In the genomic region with DNA sequence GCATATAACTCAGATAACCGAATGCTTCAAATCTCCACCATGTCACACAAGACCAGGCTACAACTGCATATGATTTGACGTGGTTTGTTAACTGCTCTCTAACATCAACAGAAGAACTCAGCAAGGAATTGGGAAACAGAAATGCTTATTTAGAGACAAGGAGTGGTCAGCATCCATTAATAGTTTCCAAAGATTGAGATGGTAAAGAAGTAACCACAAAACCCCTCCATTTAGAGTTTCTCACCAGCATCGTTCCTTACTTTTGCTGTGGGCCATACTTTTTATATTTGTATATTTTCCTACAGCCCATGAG, we compare ENCODE assay signal across 1 cellular context.
TF ChIP-seq lines count a peak whose summit lies in the region.

No MANE protein-coding gene starts in this region.

TF ChIP-seq in neural cell, 6 proteins besides CTCF, POLR2A, EP300 and RAD21 (continued from another document):
- TF ChIP-seq SMC3 (conservative IDR thresholded peaks at IDR 0.05; ENCODE audit: poor library complexity), result no peak
